ENCODE assay signal across 1 cellular context in the genomic region with DNA sequence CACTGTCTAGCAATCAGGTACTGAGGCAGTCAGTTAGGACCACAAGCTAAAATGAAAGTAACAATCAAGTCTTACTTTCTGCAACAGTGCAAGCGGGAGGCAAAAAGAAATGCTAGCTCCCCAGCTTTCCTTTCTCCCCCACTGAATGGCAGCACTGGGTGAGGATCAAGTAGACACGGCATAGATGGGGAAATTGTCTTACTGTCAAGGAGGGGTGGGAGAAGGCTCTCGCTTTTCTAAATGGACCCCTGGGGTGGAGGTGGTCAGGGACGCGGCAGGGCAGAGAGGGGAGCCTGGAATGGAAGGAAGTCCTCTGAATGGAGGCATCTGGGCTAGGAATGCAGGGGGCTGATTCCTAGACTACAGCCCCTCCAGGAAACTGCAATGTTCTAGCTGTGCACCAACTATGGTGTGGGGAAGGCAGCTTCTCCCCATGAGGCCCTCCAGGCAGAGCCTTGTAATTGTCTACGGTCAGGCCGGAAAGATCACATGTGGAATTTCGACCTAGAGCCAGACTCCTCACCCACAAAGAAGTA.
A peak's percentile ranks its signal among the peaks of the same experiment; 100 is the strongest.
TF ChIP-seq lines count a peak whose summit lies in the region.

No MANE protein-coding gene starts in this region.

TF ChIP-seq in H1, 55 proteins besides CTCF, POLR2A, EP300 and RAD21 (continued from another document):
- TF ChIP-seq SP1 (IDR thresholded peaks at IDR 0.05; ENCODE audit: low read depth, low read length) = no peak
- TF ChIP-seq NANOG (IDR thresholded peaks at IDR 0.05; ENCODE audit: insufficient read depth, low read depth, low read length, poor library complexity, severe bottlenecking) = no peak
- TF ChIP-seq KDM4A (IDR thresholded peaks at IDR 0.05; ENCODE audit: low read depth, low read length, severe bottlenecking) = no peak
- no peak for TF ChIP-seq EZH2 (IDR thresholded peaks at IDR 0.05; ENCODE audit: low read depth, low read length, severe bottlenecking)
- no peak for TF ChIP-seq BACH1 (IDR thresholded peaks at IDR 0.05; ENCODE audit: low read length)
- TF ChIP-seq GTF2F1 (IDR thresholded peaks at IDR 0.05; ENCODE audit: borderline replicate concordance, low read depth, low read length) = no peak
- TF ChIP-seq ASH2L (IDR thresholded peaks at IDR 0.05; ENCODE audit: low read length) = peak; percentile 67
- TF ChIP-seq TEAD4 (IDR thresholded peaks at IDR 0.05; ENCODE audit: low read depth, low read length) = peak; percentile 70; the same call in 1 of the 2 replicates
- TF ChIP-seq RBBP5 (IDR thresholded peaks at IDR 0.05; ENCODE audit: borderline replicate concordance, low read depth, low read length) = no peak
- TF ChIP-seq MAFK (IDR thresholded peaks at IDR 0.05; ENCODE audit: low read depth, low read length) = no peak
- TF ChIP-seq, protein P1, sequence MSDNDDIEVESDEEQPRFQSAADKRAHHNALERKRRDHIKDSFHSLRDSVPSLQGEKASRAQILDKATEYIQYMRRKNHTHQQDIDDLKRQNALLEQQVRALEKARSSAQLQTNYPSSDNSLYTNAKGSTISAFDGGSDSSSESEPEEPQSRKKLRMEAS (IDR thresholded peaks at IDR 0.05) = no peak
- TF ChIP-seq, protein P2, sequence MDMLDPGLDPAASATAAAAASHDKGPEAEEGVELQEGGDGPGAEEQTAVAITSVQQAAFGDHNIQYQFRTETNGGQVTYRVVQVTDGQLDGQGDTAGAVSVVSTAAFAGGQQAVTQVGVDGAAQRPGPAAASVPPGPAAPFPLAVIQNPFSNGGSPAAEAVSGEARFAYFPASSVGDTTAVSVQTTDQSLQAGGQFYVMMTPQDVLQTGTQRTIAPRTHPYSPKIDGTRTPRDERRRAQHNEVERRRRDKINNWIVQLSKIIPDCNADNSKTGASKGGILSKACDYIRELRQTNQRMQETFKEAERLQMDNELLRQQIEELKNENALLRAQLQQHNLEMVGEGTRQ (IDR thresholded peaks at IDR 0.05; ENCODE audit: low read length) = no peak
- TF ChIP-seq CBX8 (IDR thresholded peaks at IDR 0.05; ENCODE audit: borderline replicate concordance, low read depth, low read length) = no peak
- TF ChIP-seq CTBP2 (IDR thresholded peaks at IDR 0.05; ENCODE audit: borderline replicate concordance, insufficient read depth, insufficient read length, low read length) = peak; percentile 83
